9 cellular contexts compared by ENCODE assay signal in genomic region chr3:151008699-151009098, GRCh38. TPM values are rescaled to one million over a fixed set of nuclear protein-coding genes. Genes with fewer than 3 reads are reported as not detected.
DNase-seq lines count a peak whose midpoint lies in the region; ATAC-seq and TF ChIP-seq lines count a peak whose summit lies in the region.
"Had no signal": no experiment of that assay in that cellular context is flagged by ENCODE, and none has a peak within 500 bp of the region (broad histone marks: within the 10 kb centered on the region; RNA-seq: fewer than 3 reads in every experiment).

No MANE protein-coding gene starts in this region.

- peaks cover 5% of the 10 kb centered on the region for H3K4me1 Mint-ChIP-seq in GM23338
- H3K4me1 Mint-ChIP-seq in activated CD8-positive, alpha-beta T cell treated with anti-CD3 and anti-CD28 coated beads, Interleukin-2, amount 10 ng/mL, durations not matched to agents 7 days and 5 days (ENCODE audit: low read depth): no peaks in the 10 kb centered on the region

- H3K9me3 Mint-ChIP-seq in GM23338: no peaks in the 10 kb centered on the region; the same call in 2 of the 3 replicates
- H3K9me3 Mint-ChIP-seq in activated CD8-positive, alpha-beta T cell treated with anti-CD3 and anti-CD28 coated beads, Interleukin-2, amount 10 ng/mL, durations not matched to agents 7 days and 5 days (ENCODE audit: insufficient read depth): no peaks in the 10 kb centered on the region

- H3K27me3 ChIP-seq in GM23338 (ENCODE audit: insufficient read depth) (no peaks in the 10 kb centered on the region), PC-3 (ENCODE audit: low read length) (peaks cover 45% of the 10 kb centered on the region)
- H3K27me3 ChIP-seq in effector memory CD4-positive, alpha-beta T cell (replicated peaks; ENCODE audit: control insufficient read depth, insufficient read depth, low read length, poor library complexity, severe bottlenecking): no peaks in the 10 kb centered on the region

- POLR2A ChIA-PET in PC-3 (lab: Charles Lee; ENCODE audit: unreplicated experiment): no interaction called here
- POLR2A ChIA-PET in activated CD8-positive, alpha-beta T cell treated with anti-CD3 and anti-CD28 coated beads, Interleukin-2, amount 10 ng/mL, durations not matched to agents 7 days and 5 days (lab: Charles Lee): no interaction called here

- BruUV-seq in PC-3 (replicated peaks; lab: Mats Ljungman, UMichigan): no TSS peak

- H3K79me2 ChIP-seq in GM23338 (replicated peaks; ENCODE audit: insufficient read depth) (no peaks in the 10 kb centered on the region), PC-3 (ENCODE audit: low read length) (no peaks in the 10 kb centered on the region)

- H3K27me3 Mint-ChIP-seq in GM23338 (ENCODE audit: insufficient read depth, low read depth, poor library complexity): peaks cover 2% of the 10 kb centered on the region
- peaks cover 1% of the 10 kb centered on the region for H3K27me3 Mint-ChIP-seq in activated CD8-positive, alpha-beta T cell treated with anti-CD3 and anti-CD28 coated beads, Interleukin-2, amount 10 ng/mL, durations not matched to agents 7 days and 5 days (ENCODE audit: low read depth)

- H3K36me3 Mint-ChIP-seq in GM23338 (ENCODE audit: low read depth): no peaks in the 10 kb centered on the region
- H3K36me3 Mint-ChIP-seq in activated CD8-positive, alpha-beta T cell treated with anti-CD3 and anti-CD28 coated beads, Interleukin-2, amount 10 ng/mL, durations not matched to agents 7 days and 5 days (ENCODE audit: low read depth): no peaks in the 10 kb centered on the region

- CTCF ChIA-PET in PC-3 (lab: Charles Lee): interaction anchor here (0.8 kb wide), 1 partner anchor 78 kb away, joined by 3 read pairs; no protein-coding TSS in a partner anchor
- CTCF ChIA-PET in activated CD8-positive, alpha-beta T cell treated with anti-CD3 and anti-CD28 coated beads, Interleukin-2, amount 10 ng/mL, durations not matched to agents 7 days and 5 days (lab: Charles Lee): interaction anchor here (1.0 kb wide), 1 partner anchor 148 kb away, joined by 3 read pairs; no protein-coding TSS in a partner anchor

- no peak overlapping the region for H3K27ac Mint-ChIP-seq in GM23338
- no peak overlapping the region for H3K27ac Mint-ChIP-seq in activated CD8-positive, alpha-beta T cell treated with anti-CD3 and anti-CD28 coated beads, Interleukin-2, amount 10 ng/mL, durations not matched to agents 7 days and 5 days

- no peak overlapping the region for H3K4me3 Mint-ChIP-seq in GM23338
- no peak overlapping the region for H3K4me3 Mint-ChIP-seq in activated CD8-positive, alpha-beta T cell treated with anti-CD3 and anti-CD28 coated beads, Interleukin-2, amount 10 ng/mL, durations not matched to agents 7 days and 5 days

- H4K20me1 ChIP-seq in GM23338 (replicated peaks; ENCODE audit: insufficient read depth): no peaks in the 10 kb centered on the region
- no peaks in the 10 kb centered on the region for H4K20me1 ChIP-seq in PC-3 (ENCODE audit: low read length)

- H3K4me2 ChIP-seq in GM23338 (no peak overlapping the region), PC-3 (ENCODE audit: low read length) (no peak overlapping the region)

- no peaks in the 10 kb centered on the region for H3K36me3 ChIP-seq in GM23338 (ENCODE audit: insufficient read depth)
- no peaks in the 10 kb centered on the region for H3K36me3 ChIP-seq in PC-3 (ENCODE audit: low read depth, low read length)
- no peaks in the 10 kb centered on the region for H3K36me3 ChIP-seq in effector memory CD4-positive, alpha-beta T cell (ENCODE audit: control insufficient read depth, insufficient read depth, low read length)

- 0 out of 2 replicates have a peak, but pooled peaks cover 15% of the 10 kb centered on the region for H3K9me2 ChIP-seq in GM23338 (ENCODE audit: insufficient read depth)
- no peaks in the 10 kb centered on the region for H3K9me2 ChIP-seq in PC-3 (replicated peaks; ENCODE audit: low read length)

- ATAC-seq in GM23338: peak; percentile 71
- peak; percentile 53 for ATAC-seq in PC-3
- no peak for ATAC-seq in activated CD8-positive, alpha-beta T cell treated with anti-CD3 and anti-CD28 coated beads, Interleukin-2, amount 10 ng/mL, durations not matched to agents 7 days and 5 days
- ATAC-seq in HG03571 (IDR thresholded peaks at IDR 0.05; ENCODE audit: unreplicated experiment): no peak

- H3K4me3 ChIP-seq in GM23338: no peak overlapping the region
- H3K4me3 ChIP-seq in PC-3 (ENCODE audit: low read length): no peak overlapping the region
- H3K4me3 ChIP-seq in fibroblast of mammary gland (ENCODE audit: control insufficient read depth, low read depth, low read length): no peak overlapping the region
- H3K4me3 ChIP-seq in effector memory CD4-positive, alpha-beta T cell (ENCODE audit: insufficient read depth, low read depth, low read length, poor library complexity, severe bottlenecking): no peak overlapping the region

- no peak overlapping the region for H3K9ac ChIP-seq in PC-3 (ENCODE audit: low read length)

- no peaks in the 10 kb centered on the region for H3K9me3 ChIP-seq in PC-3 (ENCODE audit: low read length)
- H3K9me3 ChIP-seq in effector memory CD4-positive, alpha-beta T cell (ENCODE audit: control insufficient read depth, low read length): no peaks in the 10 kb centered on the region

- H3K27ac ChIP-seq in GM23338 (ENCODE audit: low read depth): no peak overlapping the region
- no peak overlapping the region for H3K27ac ChIP-seq in PC-3 (ENCODE audit: low read length)
- no peak overlapping the region for H3K27ac ChIP-seq in effector memory CD4-positive, alpha-beta T cell (ENCODE audit: insufficient read depth, low read length, poor library complexity, severe bottlenecking)

- intact Hi-C loops in PC-3 (cut with micrococcal nuclease): loop anchor here (1.0 kb wide), 1 partner anchor 138 kb away; no protein-coding TSS in a partner anchor

- no peaks in the 10 kb centered on the region for H3K4me1 ChIP-seq in GM23338 (ENCODE audit: insufficient read depth)
- H3K4me1 ChIP-seq in PC-3 (ENCODE audit: insufficient read depth, low read length): no peaks in the 10 kb centered on the region
- H3K4me1 ChIP-seq in effector memory CD4-positive, alpha-beta T cell (ENCODE audit: control insufficient read depth, insufficient read depth, low read length, poor library complexity, severe bottlenecking): no peaks in the 10 kb centered on the region

- H2AFZ ChIP-seq in GM23338 (peak overlapping the region; percentile 52; the same call in 1 of the 2 replicates), PC-3 (ENCODE audit: low read length) (no peak overlapping the region)

- DNase-seq in GM23338 (ENCODE audit: low spot score) (peak; percentile 51), PC-3 (peak; percentile 22), fibroblast of mammary gland (ENCODE audit: low read depth) (peak; percentile 70), pons (ENCODE audit: low spot score) (peak; percentile 51)
- no peak for DNase-seq in activated CD8-positive, alpha-beta T cell treated with anti-CD3 and anti-CD28 coated beads, Interleukin-2, amount 10 ng/mL, durations not matched to agents 7 days and 5 days
- no peak for DNase-seq in activated CD8-positive, alpha-beta memory T cell treated with anti-CD3 and anti-CD28 coated beads, Interleukin-2, amount 50 U/mL, for 4 hours
- no peak for DNase-seq in effector memory CD4-positive, alpha-beta T cell
- DNase-seq: cortex of kidney had no signal

- TF ChIP-seq CTCF in GM23338 (conservative IDR thresholded peaks at IDR 0.05; ENCODE audit: low read depth in 2 of 2): peak; percentile 40 to 63; a peak in 2 of 4 replicates
- TF ChIP-seq CTCF in PC-3 (conservative IDR thresholded peaks at IDR 0.05; ENCODE audit: low read depth, low read length): peak; percentile 41; the same call in 1 of the 2 replicates
- peak; percentile 65 for TF ChIP-seq CTCF in fibroblast of mammary gland (conservative IDR thresholded peaks at IDR 0.05; ENCODE audit: control insufficient read depth, insufficient read depth, low read depth, low read length)

- no peaks in the 10 kb centered on the region for H3F3A ChIP-seq in GM23338 (replicated peaks; ENCODE audit: low read depth)
- no peaks in the 10 kb centered on the region for H3F3A ChIP-seq in PC-3 (ENCODE audit: low read length, unreplicated experiment)

TF ChIP-seq in GM23338, 12 proteins besides CTCF, POLR2A, EP300 and RAD21 (continues in another document):
- TF ChIP-seq STAT1 (IDR thresholded peaks at IDR 0.05; ENCODE audit: unreplicated experiment) (no peak), CREB1 (CRISPR knock-in tag; IDR thresholded peaks at IDR 0.05; ENCODE audit: low read depth) (no peak), POLR2AphosphoS5 (IDR thresholded peaks at IDR 0.05; ENCODE audit: low read depth) (no peak), JUNB (IDR thresholded peaks at IDR 0.05; ENCODE audit: unreplicated experiment) (no peak), NANOG (IDR thresholded peaks at IDR 0.05; ENCODE audit: borderline replicate concordance) (no peak), EZH2 (IDR thresholded peaks at IDR 0.05; ENCODE audit: low read depth, unreplicated experiment) (no peak)
- TF ChIP-seq, protein P1, sequence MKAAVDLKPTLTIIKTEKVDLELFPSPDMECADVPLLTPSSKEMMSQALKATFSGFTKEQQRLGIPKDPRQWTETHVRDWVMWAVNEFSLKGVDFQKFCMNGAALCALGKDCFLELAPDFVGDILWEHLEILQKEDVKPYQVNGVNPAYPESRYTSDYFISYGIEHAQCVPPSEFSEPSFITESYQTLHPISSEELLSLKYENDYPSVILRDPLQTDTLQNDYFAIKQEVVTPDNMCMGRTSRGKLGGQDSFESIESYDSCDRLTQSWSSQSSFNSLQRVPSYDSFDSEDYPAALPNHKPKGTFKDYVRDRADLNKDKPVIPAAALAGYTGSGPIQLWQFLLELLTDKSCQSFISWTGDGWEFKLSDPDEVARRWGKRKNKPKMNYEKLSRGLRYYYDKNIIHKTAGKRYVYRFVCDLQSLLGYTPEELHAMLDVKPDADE (IDR thresholded peaks at IDR 0.05): no peak

RNA-seq across cellular contexts. Expression of gene CLRN1, which starts 36.2 kb away (rescaled TPM):
- 0.69 and 0.93 TPM in 2 replicates for total RNA-seq in GM23338 (2014; rRNA removed; shearing (Covaris generic))
- polyA plus RNA-seq in GM23338 (2016; fragmentation: Nextera tagmentation; extraction: Ambion mirVana): 0.45 and 0.47 TPM in 2 replicates
- total RNA-seq in PC-3 (2014; rRNA removed): not detected in 2 replicates
- total RNA-seq in activated CD8-positive, alpha-beta T cell treated with anti-CD3 and anti-CD28 coated beads, Interleukin-2, amount 10 ng/mL, durations not matched to agents 7 days and 5 days: not detected

Comparison
In these comparisons a context has a peak if more than half of its experiments do, and no peak if none do; other contexts are left out.
1. ATAC-seq: peak in GM23338 (single experiment) and PC-3 (single experiment); none in activated CD8-positive, alpha-beta T cell treated with anti-CD3 and anti-CD28 coated beads, Interleukin-2, amount 10 ng/mL, durations not matched to agents 7 days and 5 days (single experiment) and HG03571 (single experiment).
2. DNase-seq: peak in GM23338 (single experiment), PC-3 (single experiment), fibroblast of mammary gland (single experiment) and pons (single experiment); none in activated CD8-positive, alpha-beta T cell treated with anti-CD3 and anti-CD28 coated beads, Interleukin-2, amount 10 ng/mL, durations not matched to agents 7 days and 5 days (single experiment), activated CD8-positive, alpha-beta memory T cell treated with anti-CD3 and anti-CD28 coated beads, Interleukin-2, amount 50 U/mL, for 4 hours (single experiment) and effector memory CD4-positive, alpha-beta T cell (0 of 3).
3. Peak in every context shown above with its lines, with median percentiles within 50 percentile points of each other: CTCF ChIP-seq.